In the genomic region with DNA sequence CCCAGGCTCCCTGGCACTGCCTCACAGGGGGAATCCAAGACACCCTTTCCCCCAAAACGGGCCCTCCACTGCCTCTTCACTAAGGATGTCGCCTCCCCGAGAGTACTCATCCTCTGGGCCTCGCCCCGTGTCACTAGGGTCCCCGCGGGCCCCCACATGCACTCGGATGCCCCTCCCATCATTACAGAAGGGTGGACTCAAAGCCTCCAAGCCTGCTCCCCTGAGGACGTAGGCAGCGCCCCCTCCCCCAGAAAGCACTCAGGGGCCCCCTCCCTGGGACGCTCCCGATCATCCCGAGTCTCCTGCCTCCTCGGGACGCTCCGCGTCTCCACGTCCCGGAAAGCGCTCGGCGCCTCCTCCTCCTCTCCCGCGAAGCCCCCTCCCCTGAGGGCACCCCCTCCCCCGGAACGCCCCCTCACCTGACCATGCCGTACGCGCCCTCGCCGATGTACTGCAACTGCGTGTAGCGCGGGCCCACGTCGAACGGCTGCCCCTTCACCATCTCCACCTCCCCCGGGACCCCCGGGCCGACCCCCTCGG, we compare ENCODE assay signal across 1 cellular context.
TF ChIP-seq lines count a peak whose summit lies in the region.

No MANE protein-coding gene starts in this region.

TF ChIP-seq in IMR-90, 13 proteins besides CTCF, POLR2A, EP300 and RAD21:
- TF ChIP-seq MAFK (IDR thresholded peaks at IDR 0.05; ENCODE audit: low read depth, low read length) = no peak
- TF ChIP-seq CEBPB (IDR thresholded peaks at IDR 0.05; ENCODE audit: low read depth, low read length) = no peak
- TF ChIP-seq RCOR1 (IDR thresholded peaks at IDR 0.05; ENCODE audit: insufficient replicate concordance, low read length) = no peak
